7 cellular contexts compared by ENCODE assay signal in the genomic region with DNA sequence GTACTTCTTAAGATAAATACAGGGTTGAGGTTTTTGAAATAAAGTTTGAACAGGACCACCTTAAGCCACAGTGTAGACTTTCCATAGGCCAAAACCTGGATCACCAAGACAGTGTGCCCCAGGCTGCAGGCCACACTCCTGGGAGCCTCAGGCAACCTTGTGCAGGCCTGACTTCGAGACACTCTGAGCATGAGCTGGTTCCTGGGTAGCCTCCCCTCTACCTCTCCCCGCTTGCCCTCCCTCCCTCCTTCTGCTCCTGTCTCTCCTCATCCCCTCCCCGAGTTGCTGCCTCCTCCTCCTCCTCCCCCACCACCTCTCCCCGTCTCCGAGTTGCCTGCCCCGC. TPM values are rescaled to one million over a fixed set of nuclear protein-coding genes. Genes with fewer than 3 reads are reported as not detected.
A peak's percentile ranks its signal among the peaks of the same experiment; 100 is the strongest.
DNase-seq lines count a peak whose midpoint lies in the region; ATAC-seq, FAIRE-seq and TF ChIP-seq lines count a peak whose summit lies in the region.

No MANE protein-coding gene starts in this region.

- H3K4me1 ChIP-seq in ectodermal cell (ENCODE audit: control insufficient read depth, insufficient read depth, low read length) (no peaks in the 10 kb centered on the region), neuron (ENCODE audit: insufficient read depth, low read length) (peaks cover 20% of the 10 kb centered on the region)

- 2 to 5% methylated on average over 4 to 6 of the region's 6 CpGs for WGBS in ectodermal cell, 2 experiments

- peak; percentile 3 for ATAC-seq in GM21529 (IDR thresholded peaks at IDR 0.05; ENCODE audit: unreplicated experiment)

- no peak overlapping the region for H3K27ac ChIP-seq in ectodermal cell (ENCODE audit: insufficient read depth, low read depth, low read length, poor library complexity, severe bottlenecking)

- H2AFZ ChIP-seq in neuron (ENCODE audit: low read depth, low read length) = peak overlapping the region; percentile 26

- TF ChIP-seq RAD21 in Ishikawa (IDR thresholded peaks at IDR 0.05; ENCODE audit: low read depth) = no peak

- H3K36me3 ChIP-seq in ectodermal cell (ENCODE audit: control insufficient read depth, insufficient read depth, low read length) = no peaks in the 10 kb centered on the region
- H3K36me3 ChIP-seq in neuron (ENCODE audit: insufficient read depth, low read length) = no peaks in the 10 kb centered on the region

- no peaks in the 10 kb centered on the region for H3K9me3 ChIP-seq in ectodermal cell (ENCODE audit: control insufficient read depth, low read length)
- no peaks in the 10 kb centered on the region for H3K9me3 ChIP-seq in neuron (ENCODE audit: low read length)

- TF ChIP-seq EP300 in Ishikawa (IDR thresholded peaks at IDR 0.05; ENCODE audit: borderline replicate concordance) = no peak

- H3K4me3 ChIP-seq in ectodermal cell (ENCODE audit: insufficient read depth, low read depth, low read length) (peak overlapping the region; percentile 49), neuron (ENCODE audit: low read length) (peak overlapping the region; percentile 26)

- H3K27me3 ChIP-seq in ectodermal cell (ENCODE audit: control insufficient read depth, insufficient read depth, low read length, poor library complexity, severe bottlenecking) = peaks cover 3% of the 10 kb centered on the region
- H3K27me3 ChIP-seq in neuron (ENCODE audit: insufficient read depth, low read length) = peaks cover 3% of the 10 kb centered on the region

- TF ChIP-seq POLR2A in GM12892 (IDR thresholded peaks at IDR 0.05; ENCODE audit: low read depth, low read length) = no peak

- no peak for DNase-seq in SW480 (ENCODE audit: low spot score)
- DNase-seq in GM12892 (ENCODE audit: insufficient read length) = no peak
- DNase-seq in effector CD4-positive, alpha-beta T cell = no peak

- FAIRE-seq in GM12892 (lab: Jason Lieb, UNC) = no peak

TF ChIP-seq in Ishikawa, 13 proteins besides CTCF, POLR2A, EP300 and RAD21:
- no peak for TF ChIP-seq TAF1 (IDR thresholded peaks at IDR 0.05; ENCODE audit: low read depth)
- TF ChIP-seq TEAD4 (IDR thresholded peaks at IDR 0.05) = no peak
- TF ChIP-seq, protein P1, sequence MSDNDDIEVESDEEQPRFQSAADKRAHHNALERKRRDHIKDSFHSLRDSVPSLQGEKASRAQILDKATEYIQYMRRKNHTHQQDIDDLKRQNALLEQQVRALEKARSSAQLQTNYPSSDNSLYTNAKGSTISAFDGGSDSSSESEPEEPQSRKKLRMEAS (IDR thresholded peaks at IDR 0.05) = peak; percentile 89
- no peak for TF ChIP-seq FOXM1 (IDR thresholded peaks at IDR 0.05; ENCODE audit: borderline replicate concordance, low read depth)
- TF ChIP-seq, protein P2, sequence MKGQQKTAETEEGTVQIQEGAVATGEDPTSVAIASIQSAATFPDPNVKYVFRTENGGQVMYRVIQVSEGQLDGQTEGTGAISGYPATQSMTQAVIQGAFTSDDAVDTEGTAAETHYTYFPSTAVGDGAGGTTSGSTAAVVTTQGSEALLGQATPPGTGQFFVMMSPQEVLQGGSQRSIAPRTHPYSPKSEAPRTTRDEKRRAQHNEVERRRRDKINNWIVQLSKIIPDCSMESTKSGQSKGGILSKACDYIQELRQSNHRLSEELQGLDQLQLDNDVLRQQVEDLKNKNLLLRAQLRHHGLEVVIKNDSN (IDR thresholded peaks at IDR 0.05) = no peak
- TF ChIP-seq EGR1 (IDR thresholded peaks at IDR 0.05) = no peak

RNA-seq across cellular contexts. Expression of a gene that starts 10.6 kb away (rescaled TPM):
- polyA plus RNA-seq in ectodermal cell (2013, experiment 1 of 4) = 3.1 TPM
- polyA plus RNA-seq in ectodermal cell (2013, experiment 2 of 4) = 1.5 TPM
- 3.7 TPM for polyA plus RNA-seq in ectodermal cell (2013, experiment 3 of 4)
- polyA plus RNA-seq in ectodermal cell (2013, experiment 4 of 4) = 3.1 TPM
- not detected for polyA plus RNA-seq in GM12892 (2012; ENCODE audit: missing spikeins)

RNA-seq across cellular contexts. Expression of a gene that starts 19.9 kb away (rescaled TPM):
- 17.3 TPM for polyA plus RNA-seq in ectodermal cell (2013, experiment 1 of 4)
- 15.5 TPM for polyA plus RNA-seq in ectodermal cell (2013, experiment 2 of 4)
- polyA plus RNA-seq in ectodermal cell (2013, experiment 3 of 4) = 11.9 TPM
- 13.3 TPM for polyA plus RNA-seq in ectodermal cell (2013, experiment 4 of 4)
- 12.9 TPM for polyA plus RNA-seq in GM12892 (2012; ENCODE audit: missing spikeins)
